In genomic region chr7:831596-832291, GRCh38 we compare ENCODE assay signal across 8 cellular contexts. TPM values are rescaled to one million over a fixed set of nuclear protein-coding genes. Genes with fewer than 3 reads are reported as not detected.
DNase-seq lines count a peak whose midpoint lies in the region; ATAC-seq and TF ChIP-seq lines count a peak whose summit lies in the region.

No MANE protein-coding gene starts in this region.

- WGBS in HUES64: 72% methylated on average over 8 of the region's 9 CpGs
- WGBS in gastroesophageal sphincter (ENCODE audit: low coverage in 1 of 2), 2 donors: 5 to 19% methylated on average over 8 to 9 of the region's 9 CpGs

- intact Hi-C loops in activated T-helper 1 cell treated with anti-CD3 and anti-CD28 coated beads, Interleukin-12 subunit alpha, Interleukin-12 subunit beta, Interleukin-2, Interleukin-4 antibody, amounts not matched to agents 30 ng/mL and 10 ng/mL and 1 ng/mL, durations not matched to agents 14 hours and 24 hours and 36 hours (cut with micrococcal nuclease): loop anchor here (1.0 to 5.0 kb wide), 6 partner anchors 14 to 229 kb away; partner anchors contain the start of genes DNAAF5 and PRKAR1B
- intact Hi-C loops in sciatic nerve (cut with DNase I): no loop called here

- H3K4me3 Mint-ChIP-seq in activated T-helper 1 cell treated with anti-CD3 and anti-CD28 coated beads, Interleukin-12 subunit alpha, Interleukin-12 subunit beta, Interleukin-2, Interleukin-4 antibody, amounts not matched to agents 30 ng/mL and 10 ng/mL and 1 ng/mL, durations not matched to agents 14 hours and 24 hours and 36 hours: peak overlapping the region; percentile 80

- H3K9ac ChIP-seq in HUES64 (ENCODE audit: low read depth, low read length): peak overlapping the region; percentile 19

- H3K27ac Mint-ChIP-seq in activated T-helper 1 cell treated with anti-CD3 and anti-CD28 coated beads, Interleukin-12 subunit alpha, Interleukin-12 subunit beta, Interleukin-2, Interleukin-4 antibody, amounts not matched to agents 30 ng/mL and 10 ng/mL and 1 ng/mL, durations not matched to agents 14 hours and 24 hours and 36 hours: peak overlapping the region; percentile 93

- DNase-seq in GM03348 (ENCODE audit: low spot score): peak; percentile 83
- no peak for DNase-seq in activated T-helper 1 cell treated with anti-CD3 and anti-CD28 coated beads, Interleukin-12 subunit alpha, Interleukin-12 subunit beta, Interleukin-2, Interleukin-4 antibody, amounts not matched to agents 30 ng/mL and 10 ng/mL and 1 ng/mL, durations not matched to agents 14 hours and 24 hours and 36 hours (ENCODE audit: low spot score)
- no peak for DNase-seq in sciatic nerve (ENCODE audit: low spot score)
- no peak for DNase-seq in DMS114 treated with DMSO at 0.1 percent for 48 hours (lab: John Stamatoyannopoulos, UW; ENCODE audit: unreplicated experiment)
- no peak for DNase-seq in NCI-H1092 (lab: John Stamatoyannopoulos, UW)

- no peak for TF ChIP-seq CTCF in gastroesophageal sphincter (IDR thresholded peaks at IDR 0.05)

- no peaks in the 10 kb centered on the region for H3K9me3 ChIP-seq in HUES64 (ENCODE audit: insufficient read depth, low read depth, low read length)
- H3K9me3 ChIP-seq in gastroesophageal sphincter: no peaks in the 10 kb centered on the region

- H3K27me3 Mint-ChIP-seq in activated T-helper 1 cell treated with anti-CD3 and anti-CD28 coated beads, Interleukin-12 subunit alpha, Interleukin-12 subunit beta, Interleukin-2, Interleukin-4 antibody, amounts not matched to agents 30 ng/mL and 10 ng/mL and 1 ng/mL, durations not matched to agents 14 hours and 24 hours and 36 hours (ENCODE audit: insufficient read depth): no peaks in the 10 kb centered on the region

- peaks cover 8% of the 10 kb centered on the region; the same call in 1 of the 2 replicates for H3K36me3 ChIP-seq in HUES64 (ENCODE audit: insufficient read depth, low read length)
- peaks cover 0 to 6% of the 10 kb centered on the region in 2 donors for H3K36me3 ChIP-seq in gastroesophageal sphincter

- no peak for TF ChIP-seq EP300 in gastroesophageal sphincter (IDR thresholded peaks at IDR 0.05)

- H3K9me3 Mint-ChIP-seq in activated T-helper 1 cell treated with anti-CD3 and anti-CD28 coated beads, Interleukin-12 subunit alpha, Interleukin-12 subunit beta, Interleukin-2, Interleukin-4 antibody, amounts not matched to agents 30 ng/mL and 10 ng/mL and 1 ng/mL, durations not matched to agents 14 hours and 24 hours and 36 hours: no peaks in the 10 kb centered on the region

- H3K4me1 Mint-ChIP-seq in activated T-helper 1 cell treated with anti-CD3 and anti-CD28 coated beads, Interleukin-12 subunit alpha, Interleukin-12 subunit beta, Interleukin-2, Interleukin-4 antibody, amounts not matched to agents 30 ng/mL and 10 ng/mL and 1 ng/mL, durations not matched to agents 14 hours and 24 hours and 36 hours (ENCODE audit: low read depth): peaks cover 30% of the 10 kb centered on the region

- ATAC-seq in GM21390 (IDR thresholded peaks at IDR 0.05; ENCODE audit: unreplicated experiment) (peak; percentile 63), gastroesophageal sphincter (peak; percentile 83), sciatic nerve (peak; percentile 86)

- H3K27me3 ChIP-seq in HUES64 (ENCODE audit: insufficient read depth, low read length) (no peaks in the 10 kb centered on the region), gastroesophageal sphincter (no peaks in the 10 kb centered on the region)

- H3K27ac ChIP-seq in HUES64 (ENCODE audit: low read depth, low read length) (peak overlapping the region; percentile 76), gastroesophageal sphincter (peak overlapping the region; percentile 90 to 96 (median 92))

- H3K36me3 Mint-ChIP-seq in activated T-helper 1 cell treated with anti-CD3 and anti-CD28 coated beads, Interleukin-12 subunit alpha, Interleukin-12 subunit beta, Interleukin-2, Interleukin-4 antibody, amounts not matched to agents 30 ng/mL and 10 ng/mL and 1 ng/mL, durations not matched to agents 14 hours and 24 hours and 36 hours (ENCODE audit: low read depth): peaks cover 8% of the 10 kb centered on the region

- TF ChIP-seq POLR2A in gastroesophageal sphincter (IDR thresholded peaks at IDR 0.05): peak in 1 of 2 donors; percentile 31

- no peak overlapping the region for H3K4me3 ChIP-seq in HUES64 (ENCODE audit: low read length)
- peak overlapping the region; percentile 4 to 28 for H3K4me3 ChIP-seq in gastroesophageal sphincter

- H3K4me1 ChIP-seq in HUES64 (ENCODE audit: insufficient read depth, low read length) (peaks cover 21% of the 10 kb centered on the region), gastroesophageal sphincter (peaks cover 11 to 100% (median 61%) of the 10 kb centered on the region in 3 donors)

RNA-seq across cellular contexts. Expression of gene SUN1, which starts 0.5 kb away (rescaled TPM):
- 52.1 TPM for polyA plus RNA-seq in HUES64 (2013, experiment 1 of 2)
- 54.1 TPM for polyA plus RNA-seq in HUES64 (2013, experiment 2 of 2)
- total RNA-seq in activated T-helper 1 cell treated with anti-CD3 and anti-CD28 coated beads, Interleukin-12 subunit alpha, Interleukin-12 subunit beta, Interleukin-2, Interleukin-4 antibody, amounts not matched to agents 30 ng/mL and 10 ng/mL and 1 ng/mL, durations not matched to agents 14 hours and 24 hours and 36 hours: 76.4 and 82.2 TPM in 2 replicates
- 100 to 1,000 TPM; 151 to 261 (median 231) TPM for total RNA-seq in gastroesophageal sphincter
- 207 TPM for total RNA-seq in sciatic nerve

RNA-seq across cellular contexts. Expression of gene GET4, which starts 44.6 kb away (rescaled TPM):
- 46.5 TPM for polyA plus RNA-seq in HUES64 (2013, experiment 1 of 2)
- 44.1 TPM for polyA plus RNA-seq in HUES64 (2013, experiment 2 of 2)
- 38.7 and 43.8 TPM in 2 replicates for total RNA-seq in activated T-helper 1 cell treated with anti-CD3 and anti-CD28 coated beads, Interleukin-12 subunit alpha, Interleukin-12 subunit beta, Interleukin-2, Interleukin-4 antibody, amounts not matched to agents 30 ng/mL and 10 ng/mL and 1 ng/mL, durations not matched to agents 14 hours and 24 hours and 36 hours
- total RNA-seq in gastroesophageal sphincter (10 to 100 TPM; 18.4 to 34.8 (median 28.7) TPM), sciatic nerve (25.4 TPM)
